In genomic region chr17:81070541-81071246, GRCh38 we compare ENCODE assay signal across 1 cellular context.
TF ChIP-seq lines count a peak whose summit lies in the region.

No MANE protein-coding gene starts in this region.

TF ChIP-seq in WTC11, 78 proteins besides CTCF, POLR2A, EP300 and RAD21 (continued from another document):
- TF ChIP-seq PREB (CRISPR knock-in tag; IDR thresholded peaks at IDR 0.05; ENCODE audit: borderline replicate concordance), result no peak
